ENCODE assay signal across 29 cellular contexts in genomic region chr5:161332343-161332742, GRCh38.
"Had no signal": no experiment of that assay in that cellular context is flagged by ENCODE, and none has a peak within 500 bp of the region (broad histone marks: within the 10 kb centered on the region; RNA-seq: fewer than 3 reads in every experiment).

No MANE protein-coding gene starts in this region.

- H3K4me3 Mint-ChIP-seq: stimulated activated effector memory CD8-positive, alpha-beta T cell treated with anti-CD3 and anti-CD28 coated beads, Interleukin-12 subunit alpha, Interleukin-12 subunit beta, amount 100 ng/mL, for 72 hours; stimulated activated memory B cell treated with anti-CD40 and anti-IgM and Interleukin-4, amounts not matched to agents 10 μg/mL and 1 μg/mL and 100 μg/mL, for 72 hours; stimulated activated naive B cell treated with anti-CD40 and anti-IgM and Interleukin-4, amounts not matched to agents 10 μg/mL and 1 μg/mL and 100 μg/mL, for 72 hours; stimulated activated naive CD8-positive, alpha-beta T cell treated with anti-CD3 and anti-CD28 coated beads, Interleukin-15, amount 100 ng/mL, for 72 hours; stimulated activated naive CD8-positive, alpha-beta T cell treated with anti-CD3 and anti-CD28 coated beads, Interleukin-15, Interleukin-2, amounts not matched to agents 100 ng/mL and 50 ng/mL, for 24 hours; type B pancreatic cell had no signal

- H3K9me3 Mint-ChIP-seq: type B pancreatic cell had no signal

- H3K4me3 ChIP-seq: stomach, suprapubic skin, testis, thoracic aorta, thyroid gland, tibial artery, tibial nerve, transverse colon, upper lobe of left lung, upper lobe of right lung, uterus, vagina had no signal

- H3K36me3 Mint-ChIP-seq: stimulated activated effector memory CD8-positive, alpha-beta T cell treated with anti-CD3 and anti-CD28 coated beads, Interleukin-12 subunit alpha, Interleukin-12 subunit beta, amount 100 ng/mL, for 72 hours; stimulated activated memory B cell treated with anti-CD40 and anti-IgM and Interleukin-4, amounts not matched to agents 10 μg/mL and 1 μg/mL and 100 μg/mL, for 72 hours; stimulated activated naive B cell treated with anti-CD40 and anti-IgM and Interleukin-4, amounts not matched to agents 10 μg/mL and 1 μg/mL and 100 μg/mL, for 72 hours had no signal

- H3K27me3 Mint-ChIP-seq: stimulated activated memory B cell treated with anti-CD40 and anti-IgM and Interleukin-4, amounts not matched to agents 10 μg/mL and 1 μg/mL and 100 μg/mL, for 72 hours; stimulated activated naive B cell treated with anti-CD40 and anti-IgM and Interleukin-4, amounts not matched to agents 10 μg/mL and 1 μg/mL and 100 μg/mL, for 72 hours; stimulated activated naive CD8-positive, alpha-beta T cell treated with anti-CD3 and anti-CD28 coated beads, Interleukin-15, amount 100 ng/mL, for 72 hours; stimulated activated naive CD8-positive, alpha-beta T cell treated with anti-CD3 and anti-CD28 coated beads, Interleukin-15, Interleukin-2, amounts not matched to agents 100 ng/mL and 50 ng/mL, for 24 hours; type B pancreatic cell had no signal

- H3K27ac ChIP-seq: stomach, suprapubic skin, testis, thoracic aorta, thyroid gland, tibial artery, tibial nerve, transverse colon, upper lobe of left lung, upper lobe of right lung, uterus, vagina had no signal

- H3K27ac Mint-ChIP-seq: stimulated activated effector memory CD8-positive, alpha-beta T cell treated with anti-CD3 and anti-CD28 coated beads, Interleukin-12 subunit alpha, Interleukin-12 subunit beta, amount 100 ng/mL, for 72 hours; stimulated activated memory B cell treated with anti-CD40 and anti-IgM and Interleukin-4, amounts not matched to agents 10 μg/mL and 1 μg/mL and 100 μg/mL, for 72 hours; stimulated activated naive B cell treated with anti-CD40 and anti-IgM and Interleukin-4, amounts not matched to agents 10 μg/mL and 1 μg/mL and 100 μg/mL, for 72 hours; stimulated activated naive CD8-positive, alpha-beta T cell treated with anti-CD3 and anti-CD28 coated beads, Interleukin-15, amount 100 ng/mL, for 72 hours; stimulated activated naive CD8-positive, alpha-beta T cell treated with anti-CD3 and anti-CD28 coated beads, Interleukin-15, Interleukin-2, amounts not matched to agents 100 ng/mL and 50 ng/mL, for 24 hours; type B pancreatic cell had no signal

- FAIRE-seq: urothelium cell line had no signal

- DNase-seq: stimulated activated CD4-positive, alpha-beta T cell treated with anti-CD3 and anti-CD28 coated beads, Interleukin-2, amount 100 ng/mL, for 48 hours; stimulated activated CD4-positive, alpha-beta T cell treated with anti-CD3 and anti-CD28 coated beads, Interleukin-4, amount 100 ng/mL, for 1 hour; stimulated activated CD4-positive, alpha-beta T cell treated with anti-CD3 and anti-CD28 coated beads, Interleukin-4, amount 100 ng/mL, for 24 hours; stimulated activated CD4-positive, alpha-beta T cell treated with anti-CD3 and anti-CD28 coated beads, Interleukin-4, amount 100 ng/mL, for 4 hours; stimulated activated CD8-positive, alpha-beta memory T cell treated with anti-CD3 and anti-CD28 coated beads, Interleukin-4, amount 100 ng/mL, for 48 hours; stimulated activated naive B cell treated with anti-CD40 and anti-IgM and Interleukin-4, amounts not matched to agents 10 μg/mL and 1 μg/mL and 100 μg/mL, for 72 hours; stimulated activated naive CD4-positive, alpha-beta T cell; stimulated activated naive CD4-positive, alpha-beta T cell treated with Interleukin-2 at 50 U/mL for 16 hours; stimulated activated naive CD8-positive, alpha-beta T cell treated with anti-CD3 and anti-CD28 coated beads, Interleukin-15, amount 100 ng/mL, for 72 hours; stimulated activated naive CD8-positive, alpha-beta T cell treated with anti-CD3 and anti-CD28 coated beads, Interleukin-15, Interleukin-2, amounts not matched to agents 100 U/mL and 50 U/mL, for 24 hours; stomach; substantia nigra; testis; thyroid gland; tibial artery; transverse colon; trophoblast cell; upper lobe of left lung; upper lobe of right lung; uterus had no signal

- ATAC-seq: stimulated activated effector memory CD8-positive, alpha-beta T cell treated with anti-CD3 and anti-CD28 coated beads, Interleukin-12 subunit alpha, Interleukin-12 subunit beta, amount 100 ng/mL, for 72 hours; stimulated activated memory B cell treated with anti-CD40 and anti-IgM and Interleukin-4, amounts not matched to agents 10 μg/mL and 1 μg/mL and 100 μg/mL, for 72 hours; stimulated activated naive B cell treated with anti-CD40 and anti-IgM and Interleukin-4, amounts not matched to agents 10 μg/mL and 1 μg/mL and 100 μg/mL, for 72 hours; stimulated activated naive CD8-positive, alpha-beta T cell treated with anti-CD3 and anti-CD28 coated beads, Interleukin-15, amount 100 ng/mL, for 72 hours; stimulated activated naive CD8-positive, alpha-beta T cell treated with anti-CD3 and anti-CD28 coated beads, Interleukin-15, Interleukin-2, amounts not matched to agents 100 U/mL and 50 U/mL, for 24 hours; upper lobe of right lung had no signal

- H3K9me3 ChIP-seq: stomach, suprapubic skin, testis, thoracic aorta, thyroid gland, tibial artery, tibial nerve, transverse colon, upper lobe of left lung, upper lobe of right lung, uterus, vagina had no signal

- H3K36me3 ChIP-seq: stomach, suprapubic skin, thoracic aorta, thyroid gland, tibial artery, tibial nerve, transverse colon, upper lobe of left lung, upper lobe of right lung, uterus, vagina had no signal

- H3K27me3 ChIP-seq: stomach, suprapubic skin, testis, thyroid gland, tibial artery, tibial nerve, transverse colon, upper lobe of left lung, upper lobe of right lung, uterus, vagina had no signal

- H3K4me1 ChIP-seq: stomach, suprapubic skin, testis, tibial artery, tibial nerve, transverse colon, upper lobe of left lung, upper lobe of right lung, uterus, vagina had no signal

- H3K4me1 Mint-ChIP-seq: stimulated activated effector memory CD8-positive, alpha-beta T cell treated with anti-CD3 and anti-CD28 coated beads, Interleukin-12 subunit alpha, Interleukin-12 subunit beta, amount 100 ng/mL, for 72 hours; stimulated activated memory B cell treated with anti-CD40 and anti-IgM and Interleukin-4, amounts not matched to agents 10 μg/mL and 1 μg/mL and 100 μg/mL, for 72 hours; stimulated activated naive B cell treated with anti-CD40 and anti-IgM and Interleukin-4, amounts not matched to agents 10 μg/mL and 1 μg/mL and 100 μg/mL, for 72 hours; stimulated activated naive CD8-positive, alpha-beta T cell treated with anti-CD3 and anti-CD28 coated beads, Interleukin-15, amount 100 ng/mL, for 72 hours had no signal
